In genomic region chr11:92739020-92739419, GRCh38 we compare ENCODE assay signal across 1 cellular context.
TF ChIP-seq lines count a peak whose summit lies in the region.

No MANE protein-coding gene starts in this region.

TF ChIP-seq in SK-N-SH treated with all-trans-retinoic acid at 6 μM for 48 hours, 23 proteins besides CTCF, POLR2A, EP300 and RAD21 (continued from another document):
- TF ChIP-seq CSRNP3 (CRISPR knock-in tag; IDR thresholded peaks at IDR 0.05) (no peak), ARNTL (CRISPR knock-in tag; IDR thresholded peaks at IDR 0.05; ENCODE audit: borderline replicate concordance, low read depth) (no peak), ZFP3 (CRISPR knock-in tag; IDR thresholded peaks at IDR 0.05) (no peak), ISL1 (CRISPR knock-in tag; IDR thresholded peaks at IDR 0.05) (no peak)
